Comparison of ENCODE assay signal across 7 cellular contexts in the genomic region with DNA sequence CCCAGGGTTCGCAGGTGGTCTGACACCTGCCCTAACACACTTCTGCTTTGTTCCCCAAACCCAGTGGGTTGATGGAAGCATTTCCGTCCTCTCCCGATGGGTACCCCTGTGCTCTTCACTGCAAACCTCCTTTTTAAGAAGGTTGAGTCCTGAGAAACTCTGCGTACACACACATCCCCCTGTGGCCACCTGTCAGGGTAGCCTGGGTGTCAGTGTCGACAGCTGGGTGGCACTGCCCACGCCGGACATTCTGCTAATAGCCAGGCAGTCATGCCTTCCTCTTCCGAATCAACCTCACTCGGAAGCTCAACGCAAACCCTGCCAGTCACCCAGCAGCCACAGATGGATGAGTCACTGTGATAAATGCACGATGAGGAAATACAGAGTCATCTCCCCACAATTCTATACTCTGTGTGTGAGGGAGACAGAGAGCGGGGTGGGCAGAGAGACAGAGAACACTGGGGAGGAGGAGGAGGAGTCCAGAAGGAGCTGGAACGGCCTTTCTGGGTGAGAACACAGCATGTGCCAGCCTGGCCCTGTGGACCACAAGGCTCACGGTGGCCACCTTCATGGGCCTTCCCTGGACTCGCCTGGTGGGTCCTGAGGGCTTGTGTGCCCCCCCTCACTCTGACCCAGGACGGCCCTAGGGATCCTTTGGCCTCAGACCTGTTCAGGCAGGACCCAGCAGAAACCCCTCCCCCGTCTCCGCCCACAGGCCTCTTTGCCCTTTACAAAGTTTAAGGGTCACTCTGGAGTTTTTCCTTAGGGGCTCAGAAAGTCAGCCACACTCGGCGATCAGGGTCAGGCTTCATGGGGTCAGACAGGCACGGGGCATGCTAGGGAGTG.
DNase-seq lines count a peak whose midpoint lies in the region; ATAC-seq and TF ChIP-seq lines count a peak whose summit lies in the region.
"Not testable (repeated sequence)": the region's sequence is repeated elsewhere in the genome, so short reads cannot be mapped to it uniquely, and the experiment has no call there.

No MANE protein-coding gene starts in this region.

- not testable (repeated sequence) for H3K9me3 Mint-ChIP-seq in GM23338; T-helper 2 cell treated with Interferon-gamma antibody and Interleukin-4, amounts not matched to agents 5 μg/mL and 100 μg/mL, for 36 hours; activated T-cell treated with anti-CD3 and anti-CD28 coated beads, Interleukin-2, amount 50 U/mL, for 72 hours; natural killer cell treated with Interleukin-12 subunit alpha and Interleukin-12 subunit beta and Interleukin-15 and Interleukin-18, amount 100 ng/mL, for 72 hours

- ATAC-seq in GM23338 = peak; percentile 50; the same call in 2 of the 3 replicates
- peak; percentile 97 for ATAC-seq in activated T-cell treated with anti-CD3 and anti-CD28 coated beads, Interleukin-2, amount 50 U/mL, for 72 hours (replicated peaks in 1 of 2)
- ATAC-seq in esophagus mucosa = peak; percentile 89
- peak; percentile 85 for ATAC-seq in left lobe of liver
- ATAC-seq in natural killer cell treated with Interleukin-12 subunit alpha and Interleukin-12 subunit beta and Interleukin-15 and Interleukin-18, amount 100 ng/mL, for 72 hours = peak; percentile 88 to 93

- not testable (repeated sequence) for H3K4me3 ChIP-seq in GM23338

- H3K79me2 ChIP-seq in GM23338 (replicated peaks; ENCODE audit: insufficient read depth) = not testable (repeated sequence)

- H3K27ac Mint-ChIP-seq in GM23338; T-helper 2 cell treated with Interferon-gamma antibody and Interleukin-4, amounts not matched to agents 5 μg/mL and 100 μg/mL, for 36 hours; activated T-cell treated with anti-CD3 and anti-CD28 coated beads, Interleukin-2, amount 50 U/mL, for 72 hours; natural killer cell treated with Interleukin-12 subunit alpha and Interleukin-12 subunit beta and Interleukin-15 and Interleukin-18, amount 100 ng/mL, for 72 hours: not testable (repeated sequence)

- not testable (repeated sequence) for H3K36me3 ChIP-seq in GM23338 (ENCODE audit: insufficient read depth)

- DNase-seq in GM23338 (ENCODE audit: low spot score); activated T-cell treated with anti-CD3 and anti-CD28 coated beads, Interleukin-2, amount 50 U/mL, for 72 hours; left lobe of liver (ENCODE audit: low spot score); natural killer cell treated with Interleukin-12 subunit alpha and Interleukin-12 subunit beta and Interleukin-15 and Interleukin-18, amount 100 ng/mL, for 72 hours (ENCODE audit: low spot score): not testable (repeated sequence)
- DNase-seq in T-helper 2 cell treated with Interferon-gamma antibody and Interleukin-4, amounts not matched to agents 5 μg/mL and 100 μg/mL, for 36 hours (ENCODE audit: low spot score) = peak; percentile 0
- peak; percentile 11 for DNase-seq in stimulated activated CD8-positive, alpha-beta memory T cell treated with anti-CD3 and anti-CD28 coated beads, Interleukin-4, amount 100 ng/mL, for 48 hours

- not testable (repeated sequence) for H3K27ac ChIP-seq in GM23338 (ENCODE audit: low read depth)

- H3K27me3 ChIP-seq in GM23338 (ENCODE audit: insufficient read depth) = not testable (repeated sequence)

- H3K4me1 Mint-ChIP-seq in GM23338; T-helper 2 cell treated with Interferon-gamma antibody and Interleukin-4, amounts not matched to agents 5 μg/mL and 100 μg/mL, for 36 hours (ENCODE audit: low read depth); activated T-cell treated with anti-CD3 and anti-CD28 coated beads, Interleukin-2, amount 50 U/mL, for 72 hours (ENCODE audit: low read depth); natural killer cell treated with Interleukin-12 subunit alpha and Interleukin-12 subunit beta and Interleukin-15 and Interleukin-18, amount 100 ng/mL, for 72 hours (ENCODE audit: low read depth in 2 of 2): not testable (repeated sequence)

- H3K9me2 ChIP-seq in GM23338 (ENCODE audit: insufficient read depth) = not testable (repeated sequence)

- TF ChIP-seq CTCF in GM23338 (conservative IDR thresholded peaks at IDR 0.05; ENCODE audit: low read depth in 2 of 2) = not testable (repeated sequence)

- H3K27me3 Mint-ChIP-seq in GM23338 (ENCODE audit: insufficient read depth, low read depth, poor library complexity); T-helper 2 cell treated with Interferon-gamma antibody and Interleukin-4, amounts not matched to agents 5 μg/mL and 100 μg/mL, for 36 hours (ENCODE audit: low read depth); activated T-cell treated with anti-CD3 and anti-CD28 coated beads, Interleukin-2, amount 50 U/mL, for 72 hours (ENCODE audit: low read depth); natural killer cell treated with Interleukin-12 subunit alpha and Interleukin-12 subunit beta and Interleukin-15 and Interleukin-18, amount 100 ng/mL, for 72 hours: not testable (repeated sequence)

- not testable (repeated sequence) for H2AFZ ChIP-seq in GM23338

- H3K4me1 ChIP-seq in GM23338 (ENCODE audit: insufficient read depth) = not testable (repeated sequence)

- not testable (repeated sequence) for H3K4me3 Mint-ChIP-seq in GM23338; T-helper 2 cell treated with Interferon-gamma antibody and Interleukin-4, amounts not matched to agents 5 μg/mL and 100 μg/mL, for 36 hours; activated T-cell treated with anti-CD3 and anti-CD28 coated beads, Interleukin-2, amount 50 U/mL, for 72 hours; natural killer cell treated with Interleukin-12 subunit alpha and Interleukin-12 subunit beta and Interleukin-15 and Interleukin-18, amount 100 ng/mL, for 72 hours

- not testable (repeated sequence) for H3K4me2 ChIP-seq in GM23338

- not testable (repeated sequence) for H3K36me3 Mint-ChIP-seq in GM23338 (ENCODE audit: low read depth); T-helper 2 cell treated with Interferon-gamma antibody and Interleukin-4, amounts not matched to agents 5 μg/mL and 100 μg/mL, for 36 hours (ENCODE audit: low read depth); activated T-cell treated with anti-CD3 and anti-CD28 coated beads, Interleukin-2, amount 50 U/mL, for 72 hours (ENCODE audit: insufficient read depth in 2 of 2); natural killer cell treated with Interleukin-12 subunit alpha and Interleukin-12 subunit beta and Interleukin-15 and Interleukin-18, amount 100 ng/mL, for 72 hours

- not testable (repeated sequence) for H4K20me1 ChIP-seq in GM23338 (replicated peaks; ENCODE audit: insufficient read depth)

- H3F3A ChIP-seq in GM23338 (replicated peaks; ENCODE audit: low read depth) = not testable (repeated sequence)
